22 cellular contexts compared by ENCODE assay signal in genomic region chr11:134764367-134764766, GRCh38.
"Had no signal": no experiment of that assay in that cellular context is flagged by ENCODE, and none has a peak within 500 bp of the region (broad histone marks: within the 10 kb centered on the region; RNA-seq: fewer than 3 reads in every experiment).

No MANE protein-coding gene starts in this region.

- H3K27me3 ChIP-seq: MG63, SJSA1 had no signal

- FAIRE-seq: HepG2, RCC 7860 had no signal

- DNase-seq: IMR-90, Karpas-422, KG1, MG63, NCI-H1092, NCI-H1105 treated with DMSO at 0.1 percent for 48 hours, NCI-H1417 treated with DMSO at 0.1 percent for 48 hours, NCI-H146, NCI-H1694 treated with DMSO at 0.1 percent for 48 hours, NCI-H1930, NCI-H2081, NCI-H2107, NCI-H2227 treated with DMSO at 0.1 percent for 48 hours, NCI-H526 treated with DMSO at 0.1 percent for 48 hours, NCI-H748 treated with DMSO at 0.1 percent for 48 hours, Right ventricle myocardium superior, RPMI8226, SIG-M5 had no signal

- H3K36me3 ChIP-seq: MG63, SJSA1 had no signal

- H3K27ac ChIP-seq: SJSA1, SK-N-MC had no signal

- ATAC-seq: HepG2 had no signal

- H3K4me3 ChIP-seq: MG63, SJSA1, SK-N-MC had no signal

- H3K4me1 ChIP-seq: SJSA1 had no signal

- H3K9me3 ChIP-seq: MG63, SJSA1 had no signal
